In the genomic region with DNA sequence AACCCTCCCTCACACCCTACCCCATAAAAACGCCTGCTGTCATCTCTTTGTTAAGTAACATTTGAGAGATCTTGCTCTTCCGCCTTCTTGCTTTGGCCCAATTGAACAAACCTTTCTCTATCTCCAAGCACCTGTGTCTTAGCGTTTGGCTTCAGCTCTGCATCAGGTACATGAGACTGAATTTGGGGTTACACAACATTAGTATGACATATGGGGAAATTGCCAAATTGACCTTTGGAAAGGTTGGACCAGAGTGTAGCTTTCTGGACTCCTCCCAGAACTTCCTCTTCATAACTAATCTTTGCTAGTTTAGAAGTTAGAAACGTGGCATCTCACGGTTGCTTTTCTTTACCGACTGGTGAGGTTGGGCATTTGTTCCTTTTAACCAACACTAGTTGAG, we compare ENCODE assay signal across 17 cellular contexts. TPM values are rescaled to one million over a fixed set of nuclear protein-coding genes. Genes with fewer than 3 reads are reported as not detected.
DNase-seq lines count a peak whose midpoint lies in the region; ATAC-seq and TF ChIP-seq lines count a peak whose summit lies in the region.
"Had no signal": no experiment of that assay in that cellular context is flagged by ENCODE, and none has a peak within 500 bp of the region (broad histone marks: within the 10 kb centered on the region; RNA-seq: fewer than 3 reads in every experiment).

No MANE protein-coding gene starts in this region.

- peaks cover 17% of the 10 kb centered on the region for H3K79me2 ChIP-seq in osteoblast (ENCODE audit: insufficient read depth, low read length)

- H3K27ac Mint-ChIP-seq in CD4-positive, alpha-beta T cell: peak overlapping the region; percentile 78
- H3K27ac Mint-ChIP-seq in IgD-negative memory B cell: peak overlapping the region in 1 of 3 donors; percentile 89
- H3K27ac Mint-ChIP-seq in activated T-helper 1 cell treated with anti-CD3 and anti-CD28 coated beads, Interleukin-12 subunit alpha, Interleukin-12 subunit beta, Interleukin-2, Interleukin-4 antibody, amounts not matched to agents 30 ng/mL and 10 ng/mL and 1 ng/mL, durations not matched to agents 14 hours and 24 hours and 36 hours: no peak overlapping the region
- no peak overlapping the region for H3K27ac Mint-ChIP-seq in CD8-positive, alpha-beta T cell
- H3K27ac Mint-ChIP-seq: B cell had no signal

- peaks cover 9% of the 10 kb centered on the region for H3K36me3 ChIP-seq in osteoblast (ENCODE audit: insufficient read depth, low read length)
- peaks cover 0 to 1% of the 10 kb centered on the region in 2 donors for H3K36me3 ChIP-seq in left lung
- no peaks in the 10 kb centered on the region for H3K36me3 ChIP-seq in CD8-positive, alpha-beta T cell (ENCODE audit: insufficient read depth, low read length)
- peaks cover 5% of the 10 kb centered on the region for H3K36me3 ChIP-seq in WERI-Rb-1

- H3K27ac ChIP-seq in CD4-positive, alpha-beta T cell (ENCODE audit: low read depth, low read length): no peak overlapping the region
- H3K27ac ChIP-seq in osteoblast (ENCODE audit: low read depth, low read length) (no peak overlapping the region), left lung (peak overlapping the region in 1 of 2 donors; percentile 74), WERI-Rb-1 (no peak overlapping the region)
- H3K27ac ChIP-seq in CD8-positive, alpha-beta T cell (ENCODE audit: low read depth, low read length): no peak overlapping the region
- H3K27ac ChIP-seq: PC-9 had no signal

- intact Hi-C loops in CD4-positive, alpha-beta T cell (cut with DNase I, micrococcal nuclease): loop anchor here in 1 of 2 experiments (5.0 to 10.0 kb wide), 2 partner anchors 276 to 366 kb away; a partner anchor contains a TSS
- intact Hi-C loops in activated T-helper 1 cell treated with anti-CD3 and anti-CD28 coated beads, Interleukin-12 subunit alpha, Interleukin-12 subunit beta, Interleukin-2, Interleukin-4 antibody, amounts not matched to agents 30 ng/mL and 10 ng/mL and 1 ng/mL, durations not matched to agents 14 hours and 24 hours and 36 hours (cut with micrococcal nuclease): loop anchor here (10.0 kb wide), 1 partner anchor 304 kb away; a partner anchor contains a TSS
- intact Hi-C loops in left lung (cut with DNase I): no loop called here
- intact Hi-C loops in CD8-positive, alpha-beta T cell (cut with DNase I, micrococcal nuclease): loop anchor here in 1 of 2 experiments (5.0 to 10.0 kb wide), 3 partner anchors 114 to 304 kb away; a partner anchor contains a TSS

- peaks cover 24% of the 10 kb centered on the region for H3K4me1 Mint-ChIP-seq in CD4-positive, alpha-beta T cell (ENCODE audit: low read depth)
- H3K4me1 Mint-ChIP-seq in IgD-negative memory B cell: peaks cover 5 to 14% (median 11%) of the 10 kb centered on the region in 3 donors
- H3K4me1 Mint-ChIP-seq in activated T-helper 1 cell treated with anti-CD3 and anti-CD28 coated beads, Interleukin-12 subunit alpha, Interleukin-12 subunit beta, Interleukin-2, Interleukin-4 antibody, amounts not matched to agents 30 ng/mL and 10 ng/mL and 1 ng/mL, durations not matched to agents 14 hours and 24 hours and 36 hours (ENCODE audit: low read depth): peaks cover 16% of the 10 kb centered on the region
- H3K4me1 Mint-ChIP-seq in CD8-positive, alpha-beta T cell (ENCODE audit: low read depth): peaks cover 22% of the 10 kb centered on the region

- H3K9me3 ChIP-seq in CD4-positive, alpha-beta T cell (ENCODE audit: control insufficient read depth, low read length): no peaks in the 10 kb centered on the region
- H3K9me3 ChIP-seq in osteoblast (ENCODE audit: low read depth, low read length): no peaks in the 10 kb centered on the region
- no peaks in the 10 kb centered on the region for H3K9me3 ChIP-seq in left lung
- no peaks in the 10 kb centered on the region for H3K9me3 ChIP-seq in CD8-positive, alpha-beta T cell (ENCODE audit: low read length)
- no peaks in the 10 kb centered on the region for H3K9me3 ChIP-seq in WERI-Rb-1 (ENCODE audit: severe bottlenecking)

- H3K4me3 ChIP-seq in osteoblast (ENCODE audit: insufficient read depth, low read length): no peak overlapping the region
- no peak overlapping the region for H3K4me3 ChIP-seq in left lung
- no peak overlapping the region for H3K4me3 ChIP-seq in CD8-positive, alpha-beta T cell (ENCODE audit: low read depth, low read length)
- no peak overlapping the region for H3K4me3 ChIP-seq in WERI-Rb-1 (ENCODE audit: low read depth, low read length)
- H3K4me3 ChIP-seq: PC-9 had no signal

- H2AFZ ChIP-seq in osteoblast (ENCODE audit: low read length): no peak overlapping the region
- H2AFZ ChIP-seq: PC-9 had no signal

- no peak overlapping the region for H3K4me2 ChIP-seq in osteoblast (ENCODE audit: insufficient read depth, low read length)
- H3K4me2 ChIP-seq: PC-9 had no signal

- no peaks in the 10 kb centered on the region for H3K27me3 Mint-ChIP-seq in CD4-positive, alpha-beta T cell
- H3K27me3 Mint-ChIP-seq in IgD-negative memory B cell: no peaks in the 10 kb centered on the region
- H3K27me3 Mint-ChIP-seq in activated T-helper 1 cell treated with anti-CD3 and anti-CD28 coated beads, Interleukin-12 subunit alpha, Interleukin-12 subunit beta, Interleukin-2, Interleukin-4 antibody, amounts not matched to agents 30 ng/mL and 10 ng/mL and 1 ng/mL, durations not matched to agents 14 hours and 24 hours and 36 hours (ENCODE audit: insufficient read depth): no peaks in the 10 kb centered on the region
- H3K27me3 Mint-ChIP-seq in CD8-positive, alpha-beta T cell (ENCODE audit: low read depth): peaks cover 4% of the 10 kb centered on the region

- peaks cover 4% of the 10 kb centered on the region for H3K27me3 ChIP-seq in CD4-positive, alpha-beta T cell (ENCODE audit: control insufficient read depth, insufficient read depth, low read length)
- H3K27me3 ChIP-seq in osteoblast (ENCODE audit: insufficient read depth, low read length) (no peaks in the 10 kb centered on the region), left lung (peaks cover 0 to 13% of the 10 kb centered on the region in 2 donors), WERI-Rb-1 (ENCODE audit: insufficient read depth, low read depth, severe bottlenecking) (no peaks in the 10 kb centered on the region)
- no peaks in the 10 kb centered on the region for H3K27me3 ChIP-seq in CD8-positive, alpha-beta T cell (ENCODE audit: insufficient read depth, low read length)

- H3K4me1 ChIP-seq in osteoblast (ENCODE audit: insufficient read depth, low read length) (peaks cover 11% of the 10 kb centered on the region), left lung (peaks cover 5 to 17% of the 10 kb centered on the region in 2 donors)
- peaks cover 15% of the 10 kb centered on the region for H3K4me1 ChIP-seq in CD8-positive, alpha-beta T cell (ENCODE audit: insufficient read depth, low read length)

- TF ChIP-seq CTCF in CD4-positive, alpha-beta T cell (IDR thresholded peaks at IDR 0.05): no peak
- TF ChIP-seq CTCF in osteoblast (IDR thresholded peaks at IDR 0.05; ENCODE audit: extremely low read depth, low read depth, low read length) (no peak), left lung (IDR thresholded peaks at IDR 0.05) (no peak), WERI-Rb-1 (IDR thresholded peaks at IDR 0.05; ENCODE audit: low read depth, low read length) (no peak)
- no peak for TF ChIP-seq CTCF in CD8-positive, alpha-beta T cell (IDR thresholded peaks at IDR 0.05)

- peaks cover 10% of the 10 kb centered on the region for H3K36me3 Mint-ChIP-seq in CD4-positive, alpha-beta T cell (ENCODE audit: low read depth)
- H3K36me3 Mint-ChIP-seq in IgD-negative memory B cell: peaks cover 1% of the 10 kb centered on the region
- H3K36me3 Mint-ChIP-seq in activated T-helper 1 cell treated with anti-CD3 and anti-CD28 coated beads, Interleukin-12 subunit alpha, Interleukin-12 subunit beta, Interleukin-2, Interleukin-4 antibody, amounts not matched to agents 30 ng/mL and 10 ng/mL and 1 ng/mL, durations not matched to agents 14 hours and 24 hours and 36 hours (ENCODE audit: low read depth): peaks cover 7% of the 10 kb centered on the region
- H3K36me3 Mint-ChIP-seq in CD8-positive, alpha-beta T cell: peaks cover 15% of the 10 kb centered on the region

- DNase-seq in CD4-positive, alpha-beta T cell: no peak
- no peak for DNase-seq in activated T-helper 1 cell treated with anti-CD3 and anti-CD28 coated beads, Interleukin-12 subunit alpha, Interleukin-12 subunit beta, Interleukin-2, Interleukin-4 antibody, amounts not matched to agents 30 ng/mL and 10 ng/mL and 1 ng/mL, durations not matched to agents 14 hours and 24 hours and 36 hours (ENCODE audit: low spot score)
- DNase-seq in osteoblast (ENCODE audit: insufficient read length, low spot score, missing footprints) (peak; percentile 3), left lung (no peak), WERI-Rb-1 (no peak)
- no peak for DNase-seq in CD8-positive, alpha-beta T cell
- DNase-seq: H7, Kasumi-1, MM.1S, NCI-H1417 treated with DMSO at 0.1 percent for 48 hours, NCI-H1930, NCI-H446 treated with DMSO at 0.1 percent for 48 hours, NCI-H774, PC-9, T-helper 1 cell had no signal

- H3K9me3 Mint-ChIP-seq in CD4-positive, alpha-beta T cell: no peaks in the 10 kb centered on the region
- H3K9me3 Mint-ChIP-seq in IgD-negative memory B cell: no peaks in the 10 kb centered on the region
- H3K9me3 Mint-ChIP-seq in activated T-helper 1 cell treated with anti-CD3 and anti-CD28 coated beads, Interleukin-12 subunit alpha, Interleukin-12 subunit beta, Interleukin-2, Interleukin-4 antibody, amounts not matched to agents 30 ng/mL and 10 ng/mL and 1 ng/mL, durations not matched to agents 14 hours and 24 hours and 36 hours: no peaks in the 10 kb centered on the region
- peaks cover 4% of the 10 kb centered on the region for H3K9me3 Mint-ChIP-seq in CD8-positive, alpha-beta T cell

- CTCF ChIA-PET in CD4-positive, alpha-beta T cell (lab: Charles Lee): no interaction called here
- CTCF ChIA-PET in CD8-positive, alpha-beta T cell (lab: Charles Lee): no interaction called here

- no peak for ATAC-seq in CD4-positive, alpha-beta T cell (ENCODE audit: poor library complexity)
- no peak for ATAC-seq in left lung
- ATAC-seq in CD8-positive, alpha-beta T cell: no peak

- H3K4me3 Mint-ChIP-seq in CD4-positive, alpha-beta T cell: peak overlapping the region; percentile 80
- H3K4me3 Mint-ChIP-seq in IgD-negative memory B cell: peak overlapping the region in 3 of 4 donors; percentile 3 to 79 (median 58)
- peak overlapping the region; percentile 38 for H3K4me3 Mint-ChIP-seq in activated T-helper 1 cell treated with anti-CD3 and anti-CD28 coated beads, Interleukin-12 subunit alpha, Interleukin-12 subunit beta, Interleukin-2, Interleukin-4 antibody, amounts not matched to agents 30 ng/mL and 10 ng/mL and 1 ng/mL, durations not matched to agents 14 hours and 24 hours and 36 hours
- H3K4me3 Mint-ChIP-seq in CD8-positive, alpha-beta T cell: no peak overlapping the region

- POLR2A ChIA-PET in CD4-positive, alpha-beta T cell (lab: Charles Lee): no interaction called here
- POLR2A ChIA-PET in CD8-positive, alpha-beta T cell (lab: Charles Lee): no interaction called here

- H4K20me1 ChIP-seq in osteoblast (ENCODE audit: insufficient read depth, low read length): peaks cover 8% of the 10 kb centered on the region

RNA-seq across cellular contexts. Expression of a gene that starts 3.5 kb away (rescaled TPM):
- 10 to 100 TPM; 42.9 to 44.2 TPM for total RNA-seq in CD4-positive, alpha-beta T cell
- polyA plus RNA-seq in IgD-negative memory B cell: 36.5 TPM
- 94.8 and 116 TPM in 2 replicates for total RNA-seq in activated T-helper 1 cell treated with anti-CD3 and anti-CD28 coated beads, Interleukin-12 subunit alpha, Interleukin-12 subunit beta, Interleukin-2, Interleukin-4 antibody, amounts not matched to agents 30 ng/mL and 10 ng/mL and 1 ng/mL, durations not matched to agents 14 hours and 24 hours and 36 hours
- 24.6 and 39.8 TPM in 2 replicates for total RNA-seq in osteoblast
- 10 to 100 TPM; 25.6 to 34.5 TPM for total RNA-seq in left lung
- 10 to 100 TPM; 34.2 to 45.9 TPM for total RNA-seq in CD8-positive, alpha-beta T cell

RNA-seq across cellular contexts. Expression of a gene that starts 12.3 kb away (rescaled TPM):
- 1 to 10 TPM; 7.2 to 7.5 TPM for total RNA-seq in CD4-positive, alpha-beta T cell
- 29.3 TPM for polyA plus RNA-seq in IgD-negative memory B cell
- total RNA-seq in activated T-helper 1 cell treated with anti-CD3 and anti-CD28 coated beads, Interleukin-12 subunit alpha, Interleukin-12 subunit beta, Interleukin-2, Interleukin-4 antibody, amounts not matched to agents 30 ng/mL and 10 ng/mL and 1 ng/mL, durations not matched to agents 14 hours and 24 hours and 36 hours: 18.5 and 19.4 TPM in 2 replicates
- total RNA-seq in osteoblast (28.6 and 30.4 TPM in 2 replicates), left lung (10 to 100 TPM; 24.8 to 25.3 TPM)
- total RNA-seq in CD8-positive, alpha-beta T cell: 1 to 10 TPM; 4.9 to 5.6 TPM

RNA-seq across cellular contexts. Expression of a gene that starts 34.7 kb away (rescaled TPM):
- total RNA-seq in CD4-positive, alpha-beta T cell: 1 to 10 TPM; 6.6 to 8.3 TPM
- polyA plus RNA-seq in IgD-negative memory B cell: 20.0 TPM
- total RNA-seq in activated T-helper 1 cell treated with anti-CD3 and anti-CD28 coated beads, Interleukin-12 subunit alpha, Interleukin-12 subunit beta, Interleukin-2, Interleukin-4 antibody, amounts not matched to agents 30 ng/mL and 10 ng/mL and 1 ng/mL, durations not matched to agents 14 hours and 24 hours and 36 hours: 10.0 and 11.8 TPM in 2 replicates
- 2.9 and 3.3 TPM in 2 replicates for total RNA-seq in osteoblast
- 1 to 10 TPM; 5.8 to 7.5 TPM for total RNA-seq in left lung
- 1 to 10 TPM; 5.9 to 7.0 TPM for total RNA-seq in CD8-positive, alpha-beta T cell
